Comparison of ENCODE assay signal across 1 cellular context in the genomic region with DNA sequence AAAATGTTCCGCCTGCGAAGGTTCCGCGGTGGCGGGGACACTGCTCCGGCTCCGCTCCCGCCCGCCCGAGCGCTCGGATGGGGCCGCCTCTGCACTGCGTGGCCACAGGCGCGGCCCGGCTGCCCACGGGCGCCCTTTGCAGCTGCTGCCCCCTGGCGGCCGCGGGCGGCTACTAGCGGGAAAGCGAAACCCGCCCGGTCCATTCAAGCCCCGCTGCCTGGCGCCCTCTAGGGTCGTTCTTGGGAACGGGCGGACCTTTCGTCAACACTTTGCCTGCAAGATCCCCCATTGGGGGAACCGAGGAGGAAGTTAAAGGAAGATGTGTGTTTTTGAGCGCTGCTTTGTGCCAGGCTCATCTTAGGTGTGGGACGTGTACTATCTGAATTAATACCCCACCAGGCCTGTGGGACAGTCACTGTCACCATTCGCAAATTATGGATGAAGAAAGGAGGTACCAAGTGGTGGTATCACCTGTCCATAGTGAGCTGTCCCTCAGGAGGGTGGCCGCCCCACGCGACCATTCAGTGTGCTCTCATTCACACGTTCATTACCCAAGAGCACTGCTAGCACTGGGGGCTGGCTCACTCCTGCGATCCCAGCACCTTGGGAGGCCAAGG.
TF ChIP-seq lines count a peak whose summit lies in the region.

No MANE protein-coding gene starts in this region.

TF ChIP-seq in PFSK-1, 5 proteins besides CTCF, POLR2A, EP300 and RAD21:
- TF ChIP-seq, protein P1, sequence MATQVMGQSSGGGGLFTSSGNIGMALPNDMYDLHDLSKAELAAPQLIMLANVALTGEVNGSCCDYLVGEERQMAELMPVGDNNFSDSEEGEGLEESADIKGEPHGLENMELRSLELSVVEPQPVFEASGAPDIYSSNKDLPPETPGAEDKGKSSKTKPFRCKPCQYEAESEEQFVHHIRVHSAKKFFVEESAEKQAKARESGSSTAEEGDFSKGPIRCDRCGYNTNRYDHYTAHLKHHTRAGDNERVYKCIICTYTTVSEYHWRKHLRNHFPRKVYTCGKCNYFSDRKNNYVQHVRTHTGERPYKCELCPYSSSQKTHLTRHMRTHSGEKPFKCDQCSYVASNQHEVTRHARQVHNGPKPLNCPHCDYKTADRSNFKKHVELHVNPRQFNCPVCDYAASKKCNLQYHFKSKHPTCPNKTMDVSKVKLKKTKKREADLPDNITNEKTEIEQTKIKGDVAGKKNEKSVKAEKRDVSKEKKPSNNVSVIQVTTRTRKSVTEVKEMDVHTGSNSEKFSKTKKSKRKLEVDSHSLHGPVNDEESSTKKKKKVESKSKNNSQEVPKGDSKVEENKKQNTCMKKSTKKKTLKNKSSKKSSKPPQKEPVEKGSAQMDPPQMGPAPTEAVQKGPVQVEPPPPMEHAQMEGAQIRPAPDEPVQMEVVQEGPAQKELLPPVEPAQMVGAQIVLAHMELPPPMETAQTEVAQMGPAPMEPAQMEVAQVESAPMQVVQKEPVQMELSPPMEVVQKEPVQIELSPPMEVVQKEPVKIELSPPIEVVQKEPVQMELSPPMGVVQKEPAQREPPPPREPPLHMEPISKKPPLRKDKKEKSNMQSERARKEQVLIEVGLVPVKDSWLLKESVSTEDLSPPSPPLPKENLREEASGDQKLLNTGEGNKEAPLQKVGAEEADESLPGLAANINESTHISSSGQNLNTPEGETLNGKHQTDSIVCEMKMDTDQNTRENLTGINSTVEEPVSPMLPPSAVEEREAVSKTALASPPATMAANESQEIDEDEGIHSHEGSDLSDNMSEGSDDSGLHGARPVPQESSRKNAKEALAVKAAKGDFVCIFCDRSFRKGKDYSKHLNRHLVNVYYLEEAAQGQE (IDR thresholded peaks at IDR 0.05; ENCODE audit: insufficient read depth in 1 of 2, low read depth in 2 of 2, low read length in 2 of 2): no peak
- no peak for TF ChIP-seq TAF1 (IDR thresholded peaks at IDR 0.05; ENCODE audit: borderline replicate concordance, insufficient read depth, low read length)
- peak; percentile 57 for TF ChIP-seq FOXP2 (optimal IDR thresholded peaks at IDR 0.05; ENCODE audit: borderline replicate concordance, extremely low read depth, extremely low read length, insufficient read depth)
